1 cellular context compared by ENCODE assay signal in the genomic region with DNA sequence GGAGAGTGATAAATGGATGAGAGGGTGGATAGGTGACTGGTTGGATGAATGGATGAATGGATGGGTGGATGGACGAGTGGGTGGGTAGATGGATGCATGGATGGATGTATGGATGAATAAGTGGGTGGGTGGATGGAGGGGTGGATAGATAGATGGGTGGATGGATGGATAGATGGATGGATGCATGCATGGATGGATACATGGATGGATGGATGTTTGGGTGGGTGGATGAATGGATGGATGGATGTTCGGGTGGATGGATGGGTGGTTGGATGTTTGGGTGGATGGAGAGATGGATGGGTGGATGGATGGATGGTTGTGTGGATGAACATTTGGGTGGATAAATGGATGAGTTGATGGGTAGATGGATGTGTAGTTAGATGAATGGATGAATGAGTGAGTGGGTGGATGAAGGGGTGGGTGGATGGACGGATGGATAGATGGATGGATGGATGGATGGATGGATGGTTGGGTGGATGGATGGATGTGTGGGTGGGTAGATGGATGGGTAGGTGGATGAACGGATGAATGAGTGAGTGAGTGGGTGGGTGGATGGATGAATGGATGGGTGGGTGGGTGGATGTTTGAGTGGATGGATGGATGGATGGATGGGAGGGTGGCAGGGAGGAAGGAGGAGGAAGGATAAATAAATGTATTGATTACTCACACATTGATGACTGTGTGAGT.
TF ChIP-seq lines count a peak whose summit lies in the region.

No MANE protein-coding gene starts in this region.

TF ChIP-seq in HEK293, 187 proteins besides CTCF, POLR2A, EP300 and RAD21 (continued from another document):
- TF ChIP-seq, protein P1, sequence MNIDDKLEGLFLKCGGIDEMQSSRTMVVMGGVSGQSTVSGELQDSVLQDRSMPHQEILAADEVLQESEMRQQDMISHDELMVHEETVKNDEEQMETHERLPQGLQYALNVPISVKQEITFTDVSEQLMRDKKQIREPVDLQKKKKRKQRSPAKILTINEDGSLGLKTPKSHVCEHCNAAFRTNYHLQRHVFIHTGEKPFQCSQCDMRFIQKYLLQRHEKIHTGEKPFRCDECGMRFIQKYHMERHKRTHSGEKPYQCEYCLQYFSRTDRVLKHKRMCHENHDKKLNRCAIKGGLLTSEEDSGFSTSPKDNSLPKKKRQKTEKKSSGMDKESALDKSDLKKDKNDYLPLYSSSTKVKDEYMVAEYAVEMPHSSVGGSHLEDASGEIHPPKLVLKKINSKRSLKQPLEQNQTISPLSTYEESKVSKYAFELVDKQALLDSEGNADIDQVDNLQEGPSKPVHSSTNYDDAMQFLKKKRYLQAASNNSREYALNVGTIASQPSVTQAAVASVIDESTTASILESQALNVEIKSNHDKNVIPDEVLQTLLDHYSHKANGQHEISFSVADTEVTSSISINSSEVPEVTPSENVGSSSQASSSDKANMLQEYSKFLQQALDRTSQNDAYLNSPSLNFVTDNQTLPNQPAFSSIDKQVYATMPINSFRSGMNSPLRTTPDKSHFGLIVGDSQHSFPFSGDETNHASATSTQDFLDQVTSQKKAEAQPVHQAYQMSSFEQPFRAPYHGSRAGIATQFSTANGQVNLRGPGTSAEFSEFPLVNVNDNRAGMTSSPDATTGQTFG (tag by site-specific recombination; IDR thresholded peaks at IDR 0.05; ENCODE audit: borderline replicate concordance) = no peak
- 0 out of 2 replicates have a peak, but pooled peaks have one; percentile 42 for TF ChIP-seq ZNF521 (tag by site-specific recombination; IDR thresholded peaks at IDR 0.05)
- TF ChIP-seq ZNF211 (tag by site-specific recombination; IDR thresholded peaks at IDR 0.05; ENCODE audit: low read depth) = no peak
- no peak for TF ChIP-seq INSM2 (tag by site-specific recombination; IDR thresholded peaks at IDR 0.05)
- TF ChIP-seq ZNF335 (tag by site-specific recombination; conservative IDR thresholded peaks at IDR 0.05) = no peak
- TF ChIP-seq, protein P2, sequence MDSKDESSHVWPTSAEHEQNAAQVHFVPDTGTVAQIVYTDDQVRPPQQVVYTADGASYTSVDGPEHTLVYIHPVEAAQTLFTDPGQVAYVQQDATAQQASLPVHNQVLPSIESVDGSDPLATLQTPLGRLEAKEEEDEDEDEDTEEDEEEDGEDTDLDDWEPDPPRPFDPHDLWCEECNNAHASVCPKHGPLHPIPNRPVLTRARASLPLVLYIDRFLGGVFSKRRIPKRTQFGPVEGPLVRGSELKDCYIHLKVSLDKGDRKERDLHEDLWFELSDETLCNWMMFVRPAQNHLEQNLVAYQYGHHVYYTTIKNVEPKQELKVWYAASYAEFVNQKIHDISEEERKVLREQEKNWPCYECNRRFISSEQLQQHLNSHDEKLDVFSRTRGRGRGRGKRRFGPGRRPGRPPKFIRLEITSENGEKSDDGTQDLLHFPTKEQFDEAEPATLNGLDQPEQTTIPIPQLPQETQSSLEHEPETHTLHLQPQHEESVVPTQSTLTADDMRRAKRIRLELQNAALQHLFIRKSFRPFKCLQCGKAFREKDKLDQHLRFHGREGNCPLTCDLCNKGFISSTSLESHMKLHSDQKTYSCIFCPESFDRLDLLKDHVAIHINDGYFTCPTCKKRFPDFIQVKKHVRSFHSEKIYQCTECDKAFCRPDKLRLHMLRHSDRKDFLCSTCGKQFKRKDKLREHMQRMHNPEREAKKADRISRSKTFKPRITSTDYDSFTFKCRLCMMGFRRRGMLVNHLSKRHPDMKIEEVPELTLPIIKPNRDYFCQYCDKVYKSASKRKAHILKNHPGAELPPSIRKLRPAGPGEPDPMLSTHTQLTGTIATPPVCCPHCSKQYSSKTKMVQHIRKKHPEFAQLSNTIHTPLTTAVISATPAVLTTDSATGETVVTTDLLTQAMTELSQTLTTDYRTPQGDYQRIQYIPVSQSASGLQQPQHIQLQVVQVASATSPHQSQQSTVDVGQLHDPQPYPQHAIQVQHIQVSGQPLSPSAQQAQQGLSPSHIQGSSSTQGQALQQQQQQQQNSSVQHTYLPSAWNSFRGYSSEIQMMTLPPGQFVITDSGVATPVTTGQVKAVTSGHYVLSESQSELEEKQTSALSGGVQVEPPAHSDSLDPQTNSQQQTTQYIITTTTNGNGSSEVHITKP (tag by site-specific recombination; IDR thresholded peaks at IDR 0.05) = no peak
- no peak for TF ChIP-seq OSR2 (tag by site-specific recombination; IDR thresholded peaks at IDR 0.05)
- TF ChIP-seq ZNF560 (tag by site-specific recombination; IDR thresholded peaks at IDR 0.05; ENCODE audit: borderline replicate concordance) = no peak
- no peak for TF ChIP-seq ZNF791 (tag by site-specific recombination; IDR thresholded peaks at IDR 0.05)
- no peak for TF ChIP-seq ZNF391 (tag by site-specific recombination; IDR thresholded peaks at IDR 0.05; ENCODE audit: borderline replicate concordance, low read depth)
- TF ChIP-seq ZNF37A (tag by site-specific recombination; IDR thresholded peaks at IDR 0.05) = no peak
- TF ChIP-seq ZBTB1 (tag by site-specific recombination; IDR thresholded peaks at IDR 0.05) = no peak
TF ChIP-seq in HEK293: peak in this region for 5.
